Comparison of ENCODE assay signal across 21 cellular contexts in the genomic region with DNA sequence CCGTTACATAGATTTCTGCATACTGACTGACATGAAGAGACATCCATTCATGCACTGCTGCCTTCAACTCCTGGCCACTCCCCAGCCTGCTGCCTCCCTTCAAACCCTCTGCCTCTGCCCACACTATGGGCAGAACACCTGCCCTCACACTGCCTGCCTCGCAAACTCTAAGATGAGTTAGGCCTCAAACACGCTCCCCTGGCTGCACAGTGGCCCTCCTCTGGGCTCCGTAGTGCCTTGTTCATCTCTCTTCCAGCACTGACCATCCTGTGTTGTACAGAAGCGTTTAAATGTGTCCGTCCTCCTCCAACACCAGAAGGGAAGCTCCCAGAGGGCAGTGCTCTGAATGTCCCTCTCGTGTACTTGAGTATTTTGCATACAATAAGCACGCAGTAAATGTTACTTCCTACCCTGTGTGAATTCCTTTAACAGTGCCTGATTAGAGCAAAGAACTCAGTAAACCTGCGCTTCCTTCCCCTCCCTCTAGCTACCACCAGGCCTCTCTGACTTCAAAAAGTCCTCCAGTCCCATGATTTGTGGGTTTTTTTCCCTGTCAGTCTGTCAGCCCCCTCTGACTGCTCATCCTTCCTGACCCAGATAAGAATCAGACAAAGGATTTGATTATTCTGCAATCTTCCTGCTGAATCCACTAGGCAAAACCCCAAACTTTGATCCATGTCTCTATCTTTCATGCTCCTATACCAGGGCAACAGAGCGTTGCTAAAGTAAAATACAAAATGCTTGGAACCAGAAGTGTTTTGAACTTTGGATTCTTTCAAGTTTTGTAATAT. TPM values are rescaled to one million over a fixed set of nuclear protein-coding genes. Genes with fewer than 3 reads are reported as not detected.
DNase-seq lines count a peak whose midpoint lies in the region; ATAC-seq, FAIRE-seq and TF ChIP-seq lines count a peak whose summit lies in the region.
"Had no signal": no experiment of that assay in that cellular context is flagged by ENCODE, and none has a peak within 500 bp of the region (broad histone marks: within the 10 kb centered on the region; RNA-seq: fewer than 3 reads in every experiment).

No MANE protein-coding gene starts in this region.

- no peaks in the 10 kb centered on the region for H3K9me2 ChIP-seq in GM23338 (ENCODE audit: insufficient read depth)

- H3K4me1 Mint-ChIP-seq in CD14-positive monocyte (peaks cover 59% of the 10 kb centered on the region), GM23338 (peaks cover 23% of the 10 kb centered on the region), astrocyte (ENCODE audit: low read depth, unreplicated experiment) (peaks cover 24% of the 10 kb centered on the region)

- no peak overlapping the region for H3K9ac ChIP-seq in astrocyte (ENCODE audit: low read length)

- H3K4me3 ChIP-seq in GM23338 = no peak overlapping the region
- H3K4me3 ChIP-seq in astrocyte (ENCODE audit: insufficient read depth, low read depth, low read length) = no peak overlapping the region
- no peak overlapping the region for H3K4me3 ChIP-seq in right lobe of liver
- H3K4me3 ChIP-seq: esophagus muscularis mucosa, gastroesophageal sphincter had no signal

- H3K27ac ChIP-seq in GM23338 (ENCODE audit: low read depth) = no peak overlapping the region
- no peak overlapping the region for H3K27ac ChIP-seq in astrocyte (ENCODE audit: low read depth, low read length)
- H3K27ac ChIP-seq in right lobe of liver = peak overlapping the region in 1 of 3 donors; percentile 33
- H3K27ac ChIP-seq: esophagus muscularis mucosa, gastroesophageal sphincter had no signal

- H3K4me1 ChIP-seq in GM23338 (ENCODE audit: insufficient read depth) = peaks cover 10% of the 10 kb centered on the region
- peaks cover 7% of the 10 kb centered on the region for H3K4me1 ChIP-seq in astrocyte (ENCODE audit: insufficient read depth, low read length)
- H3K4me1 ChIP-seq in right lobe of liver = peaks cover 0 to 36% (median 17%) of the 10 kb centered on the region in 4 donors

- H3K9me3 ChIP-seq in astrocyte (ENCODE audit: insufficient read depth, low read depth, low read length) (no peaks in the 10 kb centered on the region), right lobe of liver (no peaks in the 10 kb centered on the region)
- H3K9me3 ChIP-seq: esophagus muscularis mucosa, gastroesophageal sphincter had no signal

- TF ChIP-seq POLR2A in right lobe of liver (IDR thresholded peaks at IDR 0.05) = no peak

- no peak overlapping the region for H3K4me2 ChIP-seq in GM23338
- H3K4me2 ChIP-seq in astrocyte (ENCODE audit: low read length) = no peak overlapping the region

- TF ChIP-seq CTCF in CD14-positive monocyte (IDR thresholded peaks at IDR 0.05) (no peak), GM23338 (conservative IDR thresholded peaks at IDR 0.05; ENCODE audit: low read depth in 2 of 2) (no peak), astrocyte (IDR thresholded peaks at IDR 0.05; ENCODE audit: insufficient read depth, low read depth, low read length) (no peak), right lobe of liver (IDR thresholded peaks at IDR 0.05) (no peak)

- H3K79me2 ChIP-seq in GM23338 (replicated peaks; ENCODE audit: insufficient read depth) (peaks cover 70% of the 10 kb centered on the region), astrocyte (ENCODE audit: insufficient read depth, low read length) (peaks cover 77% of the 10 kb centered on the region)

- no peaks in the 10 kb centered on the region for H3F3A ChIP-seq in GM23338 (replicated peaks; ENCODE audit: low read depth)

- DNase-seq in CD14-positive monocyte (ENCODE audit: low spot score) = no peak
- DNase-seq in GM23338 (ENCODE audit: low spot score) = no peak
- DNase-seq in astrocyte (ENCODE audit: low read depth) = no peak
- DNase-seq in right lobe of liver = no peak
- DNase-seq in stimulated activated naive CD4-positive, alpha-beta T cell treated with Interleukin-2 at 50 U/mL for 16 hours (lab: John Stamatoyannopoulos, UW) = no peak
- DNase-seq in NCI-H2227 treated with DMSO at 0.1 percent for 48 hours (lab: John Stamatoyannopoulos, UW) = no peak
- DNase-seq in middle frontal gyrus (ENCODE audit: extremely low spot score, low spot score) = no peak
- DNase-seq: activated CD4-positive, alpha-beta T cell treated with anti-CD3 and anti-CD28 coated beads for 48 hours; activated naive CD4-positive, alpha-beta T cell; DMS79 treated with DMSO at 0.1 percent for 48 hours; H9; kidney; naive thymus-derived CD8-positive, alpha-beta T cell; NCI-H2171; NCI-H526 treated with DMSO at 0.1 percent for 48 hours; stimulated activated naive CD4-positive, alpha-beta T cell had no signal

- intact Hi-C loops in CD14-positive monocyte (cut with micrococcal nuclease) = no loop called here
- intact Hi-C loops in right lobe of liver (cut with DNase I) = no loop called here

- peak overlapping the region in 4 of 7 donors; percentile 1 to 75 (median 15) for H3K27ac Mint-ChIP-seq in CD14-positive monocyte
- peak overlapping the region; percentile 70 for H3K27ac Mint-ChIP-seq in GM23338
- H3K27ac Mint-ChIP-seq in astrocyte (ENCODE audit: unreplicated experiment) = peak overlapping the region; percentile 64

- H3K27me3 Mint-ChIP-seq in CD14-positive monocyte (ENCODE audit: low read depth in 3 of 3) = peaks cover 0 to 2% (median 0%) of the 10 kb centered on the region in 3 donors
- H3K27me3 Mint-ChIP-seq in GM23338 (ENCODE audit: insufficient read depth, low read depth, poor library complexity) = peaks cover 2% of the 10 kb centered on the region
- H3K27me3 Mint-ChIP-seq in astrocyte (ENCODE audit: low read depth, unreplicated experiment) = no peaks in the 10 kb centered on the region
- H3K27me3 Mint-ChIP-seq: naive thymus-derived CD8-positive, alpha-beta T cell; type B pancreatic cell had no signal

- no peak overlapping the region for H2AFZ ChIP-seq in GM23338
- H2AFZ ChIP-seq in astrocyte (ENCODE audit: low read depth, low read length) = no peak overlapping the region

- H3K9me3 Mint-ChIP-seq in CD14-positive monocyte (no peaks in the 10 kb centered on the region), GM23338 (no peaks in the 10 kb centered on the region), astrocyte (ENCODE audit: unreplicated experiment) (no peaks in the 10 kb centered on the region)
- H3K9me3 Mint-ChIP-seq: H9; naive thymus-derived CD8-positive, alpha-beta T cell; type B pancreatic cell had no signal

- no peak for FAIRE-seq in astrocyte (lab: Jason Lieb, UNC)
- FAIRE-seq: kidney had no signal

- H3K4me3 Mint-ChIP-seq in CD14-positive monocyte = no peak overlapping the region
- peak overlapping the region; percentile 14; the same call in 1 of the 3 replicates for H3K4me3 Mint-ChIP-seq in GM23338
- H3K4me3 Mint-ChIP-seq in astrocyte (ENCODE audit: unreplicated experiment) = no peak overlapping the region

- no peak for ATAC-seq in GM23338
- ATAC-seq in right lobe of liver = peak; percentile 8 to 50 (median 15)
- ATAC-seq in GM21619 (IDR thresholded peaks at IDR 0.05; ENCODE audit: unreplicated experiment) = no peak
- ATAC-seq: gastroesophageal sphincter; naive thymus-derived CD8-positive, alpha-beta T cell; Right ventricle myocardium inferior had no signal

- H3K36me3 Mint-ChIP-seq in CD14-positive monocyte (peaks cover 19 to 31% of the 10 kb centered on the region in 2 donors), GM23338 (ENCODE audit: low read depth) (peaks cover 35% of the 10 kb centered on the region), astrocyte (ENCODE audit: low read depth, unreplicated experiment) (peaks cover 4% of the 10 kb centered on the region)

- H3K36me3 ChIP-seq in GM23338 (ENCODE audit: insufficient read depth) (peaks cover 19% of the 10 kb centered on the region), astrocyte (ENCODE audit: insufficient read depth, low read length) (peaks cover 12% of the 10 kb centered on the region), right lobe of liver (peaks cover 0 to 9% (median 1%) of the 10 kb centered on the region in 4 donors)

- peaks cover 28% of the 10 kb centered on the region for H4K20me1 ChIP-seq in GM23338 (replicated peaks; ENCODE audit: insufficient read depth)
- H4K20me1 ChIP-seq in astrocyte (ENCODE audit: insufficient read depth, low read length) = peaks cover 50% of the 10 kb centered on the region

- H3K27me3 ChIP-seq in GM23338 (ENCODE audit: insufficient read depth) (no peaks in the 10 kb centered on the region), astrocyte (ENCODE audit: insufficient read depth, low read length) (no peaks in the 10 kb centered on the region), right lobe of liver (no peaks in the 10 kb centered on the region)
- H3K27me3 ChIP-seq: esophagus muscularis mucosa, gastroesophageal sphincter had no signal

- 66% methylated on average over 10 of the region's 10 CpGs for WGBS in right lobe of liver (ENCODE audit: insufficient coverage, low coverage, low lambda C conversion rate, missing lambda C conversion rate)

TF ChIP-seq in GM23338, 12 proteins besides CTCF, POLR2A, EP300 and RAD21 (continues in another document):
- TF ChIP-seq JUNB (IDR thresholded peaks at IDR 0.05; ENCODE audit: unreplicated experiment) = no peak
- no peak for TF ChIP-seq CREB1 (CRISPR knock-in tag; IDR thresholded peaks at IDR 0.05; ENCODE audit: low read depth)

RNA-seq across cellular contexts. Expression of gene DHX33, which starts 3.9 kb away (rescaled TPM):
- under 1 TPM; 0.72 to 0.96 TPM for polyA plus RNA-seq in CD14-positive monocyte
- 53.6 and 57.1 TPM in 2 replicates for total RNA-seq in GM23338 (2014; rRNA removed; shearing (Covaris generic))
- 20.3 and 21.1 TPM in 2 replicates for polyA plus RNA-seq in GM23338 (2016; fragmentation: Nextera tagmentation; extraction: Ambion mirVana)
- total RNA-seq in astrocyte = 17.7 and 19.1 TPM in 2 replicates
- 1 to 10 TPM; 6.4 to 10.0 (median 7.2) TPM for total RNA-seq in right lobe of liver

RNA-seq across cellular contexts. Expression of gene DERL2, which starts 21.1 kb away (rescaled TPM):
- 10 to 100 TPM; 81.6 to 84.9 TPM for polyA plus RNA-seq in CD14-positive monocyte
- total RNA-seq in GM23338 (2014; rRNA removed; shearing (Covaris generic)) = 52.2 and 65.0 TPM in 2 replicates
- polyA plus RNA-seq in GM23338 (2016; fragmentation: Nextera tagmentation; extraction: Ambion mirVana) = 91.0 and 113 TPM in 2 replicates
- total RNA-seq in astrocyte = 90.1 and 99.6 TPM in 2 replicates
- total RNA-seq in right lobe of liver = 10 to 100 TPM; 31.2 to 47.9 (median 43.2) TPM

RNA-seq across cellular contexts. Expression of gene MIS12, which starts 21.5 kb away (rescaled TPM):
- polyA plus RNA-seq in CD14-positive monocyte = 10 to 100 TPM in 1 of 2 donors, 1 to 10 TPM in 1; 6.9 to 10.8 TPM
- 22.8 and 25.7 TPM in 2 replicates for total RNA-seq in GM23338 (2014; rRNA removed; shearing (Covaris generic))
- 9.9 and 14.0 TPM in 2 replicates for polyA plus RNA-seq in GM23338 (2016; fragmentation: Nextera tagmentation; extraction: Ambion mirVana)
- 12.2 and 13.1 TPM in 2 replicates for total RNA-seq in astrocyte
- 1 to 10 TPM; 7.1 to 9.4 (median 8.7) TPM for total RNA-seq in right lobe of liver

RNA-seq across cellular contexts. Expression of gene C1QBP, which starts 26.0 kb away (rescaled TPM):
- polyA plus RNA-seq in CD14-positive monocyte (100 to 1,000 TPM; 122 to 169 TPM), GM23338 (2016; fragmentation: Nextera tagmentation; extraction: Ambion mirVana) (671 and 704 TPM in 2 replicates)
- 478 and 532 TPM in 2 replicates for total RNA-seq in GM23338 (2014; rRNA removed; shearing (Covaris generic))
- total RNA-seq in astrocyte (147 and 162 TPM in 2 replicates), right lobe of liver (100 to 1,000 TPM in 2 of 6 experiments, 10 to 100 TPM in 4; 60.2 to 163 (median 67.6) TPM)

RNA-seq across cellular contexts. Expression of gene RPAIN, which starts 44.9 kb away (rescaled TPM):
- polyA plus RNA-seq in CD14-positive monocyte = 10 to 100 TPM; 18.9 to 20.5 TPM
- total RNA-seq in GM23338 (2014; rRNA removed; shearing (Covaris generic)) = 69.7 and 88.5 TPM in 2 replicates
- polyA plus RNA-seq in GM23338 (2016; fragmentation: Nextera tagmentation; extraction: Ambion mirVana) = 109 and 115 TPM in 2 replicates
- total RNA-seq in astrocyte = 35.7 and 46.5 TPM in 2 replicates
- 10 to 100 TPM; 11.5 to 21.4 (median 14.8) TPM for total RNA-seq in right lobe of liver

Comparison
In these comparisons a context has a peak if more than half of its experiments do, and no peak if none do; other contexts are left out.
1. H3K27ac Mint-ChIP-seq: peak in every context shown above with its lines; median percentile 70 in GM23338; 64 in astrocyte; 15 in CD14-positive monocyte.
2. ATAC-seq: peak in right lobe of liver (4 of 4); none in GM23338 (single experiment) and GM21619 (single experiment).